ENCODE assay signal across 25 cellular contexts in genomic region chr1:114462963-114463362, GRCh38.
"Had no signal": no experiment of that assay in that cellular context is flagged by ENCODE, and none has a peak within 500 bp of the region (broad histone marks: within the 10 kb centered on the region; RNA-seq: fewer than 3 reads in every experiment).

No MANE protein-coding gene starts in this region.

- H3K9me3 ChIP-seq: colonic mucosa, esophagus squamous epithelium, gastrocnemius medialis, left lung, lower lobe of right lung, mucosa of descending colon had no signal

- FAIRE-seq: islet of Langerhans, keratinocyte had no signal

- ATAC-seq: effector memory CD8-positive, alpha-beta T cell; esophagus mucosa; gastrocnemius medialis; heart right ventricle; left cardiac atrium; left lung; left ventricle myocardium superior; lower lobe of right lung; mucosa of descending colon had no signal

- H3K4me1 ChIP-seq: colonic mucosa had no signal

- H3K27me3 ChIP-seq: colonic mucosa, esophagus squamous epithelium, gastrocnemius medialis, heart right ventricle, left lung had no signal

- H3K36me3 ChIP-seq: colonic mucosa, gastrocnemius medialis had no signal

- DNase-seq: colonic mucosa; cortex of kidney; effector CD8-positive, alpha-beta T cell; effector memory CD8-positive, alpha-beta T cell; endodermal cell; erythroblast; esophagus squamous epithelium; foreskin fibroblast; foreskin melanocyte; gastrocnemius medialis; glutamatergic neuron; head of caudate nucleus; heart right ventricle; hippocampal formation; left cardiac atrium; left lung; left ventricle myocardium superior; lower lobe of right lung; mesenchymal stem cell; mucosa of descending colon; naive B cell had no signal

- H3K4me3 ChIP-seq: colonic mucosa, esophagus squamous epithelium, gastrocnemius medialis, heart right ventricle, left lung, lower lobe of right lung, mucosa of descending colon had no signal

- H3K27ac ChIP-seq: colonic mucosa, epithelial cell of prostate, esophagus squamous epithelium, gastrocnemius medialis, heart right ventricle, left lung, lower lobe of right lung had no signal
